11 cellular contexts compared by ENCODE assay signal in genomic region chr9:136364369-136364748, GRCh38. TPM values are rescaled to one million over a fixed set of nuclear protein-coding genes. Genes with fewer than 3 reads are reported as not detected.
DNase-seq lines count a peak whose midpoint lies in the region; ATAC-seq, FAIRE-seq and TF ChIP-seq lines count a peak whose summit lies in the region.
"Had no signal": no experiment of that assay in that cellular context is flagged by ENCODE, and none has a peak within 500 bp of the region (broad histone marks: within the 10 kb centered on the region; RNA-seq: fewer than 3 reads in every experiment).

No MANE protein-coding gene starts in this region.

- H3K27me3 Mint-ChIP-seq in CD8-positive, alpha-beta memory T cell = no peaks in the 10 kb centered on the region
- no peaks in the 10 kb centered on the region for H3K27me3 Mint-ChIP-seq in activated T-helper 2 cell treated with anti-CD3 and anti-CD28 coated beads, Interferon-gamma antibody, Interleukin-2, Interleukin-4, amounts not matched to agents 10 μg/mL and 5 μg/mL and 100 μg/mL, durations not matched to agents 14 hours and 24 hours and 36 hours (ENCODE audit: low read depth)
- H3K27me3 Mint-ChIP-seq in nephron (ENCODE audit: low read depth) = no peaks in the 10 kb centered on the region

- no peaks in the 10 kb centered on the region for H4K20me1 ChIP-seq in hepatocyte (ENCODE audit: insufficient read depth, poor library complexity, severe bottlenecking)

- no peak overlapping the region for H3K4me2 ChIP-seq in hepatocyte

- no peaks in the 10 kb centered on the region for H3K79me2 ChIP-seq in hepatocyte

- H3K4me3 Mint-ChIP-seq in CD8-positive, alpha-beta memory T cell = peak overlapping the region in 4 of 7 donors; percentile 53 to 81 (median 54)
- H3K4me3 Mint-ChIP-seq in activated T-helper 2 cell treated with anti-CD3 and anti-CD28 coated beads, Interferon-gamma antibody, Interleukin-2, Interleukin-4, amounts not matched to agents 10 μg/mL and 5 μg/mL and 100 μg/mL, durations not matched to agents 14 hours and 24 hours and 36 hours (ENCODE audit: low read depth) = peak overlapping the region; percentile 60
- H3K4me3 Mint-ChIP-seq in nephron = peak overlapping the region; percentile 60 to 67 (median 61)
- H3K4me3 Mint-ChIP-seq: mesothelial cell of epicardium had no signal

- peak overlapping the region in 1 of 8 donors; percentile 65 for H3K27ac Mint-ChIP-seq in CD8-positive, alpha-beta memory T cell
- H3K27ac Mint-ChIP-seq in activated T-helper 2 cell treated with anti-CD3 and anti-CD28 coated beads, Interferon-gamma antibody, Interleukin-2, Interleukin-4, amounts not matched to agents 10 μg/mL and 5 μg/mL and 100 μg/mL, durations not matched to agents 14 hours and 24 hours and 36 hours = no peak overlapping the region
- no peak overlapping the region for H3K27ac Mint-ChIP-seq in nephron
- H3K27ac Mint-ChIP-seq: mesothelial cell of epicardium had no signal

- no peak for DNase-seq in CD8-positive, alpha-beta memory T cell
- DNase-seq in HFF-Myc (ENCODE audit: extremely low read depth, low read depth) (no peak), NCI-H2171 treated with DMSO at 0.1 percent for 48 hours (lab: John Stamatoyannopoulos, UW) (no peak), GM19239 (ENCODE audit: insufficient read length, low spot score) (no peak), hepatocyte (ENCODE audit: low spot score) (no peak)
- DNase-seq in activated T-helper 2 cell treated with anti-CD3 and anti-CD28 coated beads, Interferon-gamma antibody, Interleukin-2, Interleukin-4, amounts not matched to agents 10 μg/mL and 5 μg/mL and 100 μg/mL, durations not matched to agents 14 hours and 24 hours and 36 hours (ENCODE audit: low spot score) = no peak

- H3K9me3 ChIP-seq in CD8-positive, alpha-beta memory T cell (ENCODE audit: low read length) = no peaks in the 10 kb centered on the region
- no peaks in the 10 kb centered on the region for H3K9me3 ChIP-seq in hepatocyte (ENCODE audit: low read depth)
- H3K9me3 ChIP-seq: testis had no signal

- no peak overlapping the region for H2AFZ ChIP-seq in hepatocyte

- intact Hi-C loops in activated T-helper 2 cell treated with anti-CD3 and anti-CD28 coated beads, Interferon-gamma antibody, Interleukin-2, Interleukin-4, amounts not matched to agents 10 μg/mL and 5 μg/mL and 100 μg/mL, durations not matched to agents 14 hours and 24 hours and 36 hours (cut with micrococcal nuclease) = no loop called here

- peaks cover 0 to 7% (median 0%) of the 10 kb centered on the region in 3 donors for H3K4me1 Mint-ChIP-seq in CD8-positive, alpha-beta memory T cell
- no peaks in the 10 kb centered on the region for H3K4me1 Mint-ChIP-seq in activated T-helper 2 cell treated with anti-CD3 and anti-CD28 coated beads, Interferon-gamma antibody, Interleukin-2, Interleukin-4, amounts not matched to agents 10 μg/mL and 5 μg/mL and 100 μg/mL, durations not matched to agents 14 hours and 24 hours and 36 hours (ENCODE audit: low read depth)
- no peaks in the 10 kb centered on the region for H3K4me1 Mint-ChIP-seq in nephron

- no peak for ATAC-seq in HG02870 (IDR thresholded peaks at IDR 0.05; ENCODE audit: unreplicated experiment)

- no peaks in the 10 kb centered on the region for H3K9me3 Mint-ChIP-seq in CD8-positive, alpha-beta memory T cell
- no peaks in the 10 kb centered on the region for H3K9me3 Mint-ChIP-seq in activated T-helper 2 cell treated with anti-CD3 and anti-CD28 coated beads, Interferon-gamma antibody, Interleukin-2, Interleukin-4, amounts not matched to agents 10 μg/mL and 5 μg/mL and 100 μg/mL, durations not matched to agents 14 hours and 24 hours and 36 hours
- H3K9me3 Mint-ChIP-seq in nephron = no peaks in the 10 kb centered on the region
- H3K9me3 Mint-ChIP-seq: mesothelial cell of epicardium had no signal

- POLR2A ChIA-PET in CD8-positive, alpha-beta memory T cell (lab: Charles Lee) = interaction anchor here (0.6 to 1.6 kb wide), 2 partner anchors 39 to 823 kb away, joined by 3 to 8 read pairs; no protein-coding TSS in a partner anchor

- CTCF ChIA-PET in CD8-positive, alpha-beta memory T cell (lab: Charles Lee) = interaction anchor here (0.9 to 1.6 kb wide), 6 partner anchors 16 to 102 kb away, joined by 3 to 6 read pairs (median 4); no protein-coding TSS in a partner anchor

- H3K4me1 ChIP-seq in CD8-positive, alpha-beta memory T cell (ENCODE audit: insufficient read depth, low read length) = peaks cover 5% of the 10 kb centered on the region
- H3K4me1 ChIP-seq in hepatocyte (ENCODE audit: insufficient read depth) = peaks cover 6% of the 10 kb centered on the region

- no peaks in the 10 kb centered on the region for H3K27me3 ChIP-seq in CD8-positive, alpha-beta memory T cell (ENCODE audit: insufficient read depth, low read length, poor library complexity, severe bottlenecking)
- no peaks in the 10 kb centered on the region for H3K27me3 ChIP-seq in hepatocyte
- H3K27me3 ChIP-seq: cardiac muscle cell, testis had no signal

- H3K9me2 ChIP-seq in hepatocyte (replicated peaks; ENCODE audit: insufficient read depth) = no peaks in the 10 kb centered on the region

- no peak for FAIRE-seq in GM19239 (lab: Jason Lieb, UNC)

- H3K27ac ChIP-seq in CD8-positive, alpha-beta memory T cell (ENCODE audit: low read depth, low read length) = no peak overlapping the region
- H3K27ac ChIP-seq in hepatocyte = no peak overlapping the region
- H3K27ac ChIP-seq: cardiac muscle cell had no signal

- H3K36me3 ChIP-seq in CD8-positive, alpha-beta memory T cell (ENCODE audit: insufficient read depth, low read length) = no peaks in the 10 kb centered on the region
- no peaks in the 10 kb centered on the region for H3K36me3 ChIP-seq in hepatocyte (replicated peaks; ENCODE audit: insufficient read depth, low read depth)
- H3K36me3 ChIP-seq: cardiac muscle cell had no signal

- TF ChIP-seq CTCF in HFF-Myc (IDR thresholded peaks at IDR 0.05; ENCODE audit: low read depth, low read length, missing control alignments) = no peak
- TF ChIP-seq CTCF in nephron (IDR thresholded peaks at IDR 0.05; ENCODE audit: unreplicated experiment in 3 of 3) = no peak
- TF ChIP-seq CTCF in hepatocyte (IDR thresholded peaks at IDR 0.05; ENCODE audit: poor library complexity) = no peak

- no peak overlapping the region for H3K4me3 ChIP-seq in CD8-positive, alpha-beta memory T cell (ENCODE audit: low read length)
- H3K4me3 ChIP-seq in HFF-Myc (replicated peaks; ENCODE audit: low read depth, low read length) = peak overlapping the region; percentile 50; the same call in 1 of the 2 replicates
- H3K4me3 ChIP-seq in hepatocyte = no peak overlapping the region
- H3K4me3 ChIP-seq: cardiac muscle cell had no signal

- H3K36me3 Mint-ChIP-seq in CD8-positive, alpha-beta memory T cell = peaks cover 0 to 18% (median 0%) of the 10 kb centered on the region in 3 donors
- H3K36me3 Mint-ChIP-seq in activated T-helper 2 cell treated with anti-CD3 and anti-CD28 coated beads, Interferon-gamma antibody, Interleukin-2, Interleukin-4, amounts not matched to agents 10 μg/mL and 5 μg/mL and 100 μg/mL, durations not matched to agents 14 hours and 24 hours and 36 hours (ENCODE audit: low read depth) = peaks cover 9% of the 10 kb centered on the region
- H3K36me3 Mint-ChIP-seq in nephron (ENCODE audit: low read depth) = no peaks in the 10 kb centered on the region
- H3K36me3 Mint-ChIP-seq: mesothelial cell of epicardium had no signal

- WGBS in hepatocyte (ENCODE audit: low lambda C conversion rate, missing lambda C conversion rate) = 95% methylated on average over 25 of the region's 25 CpGs

RNA-seq across cellular contexts. Expression of gene DNLZ, which starts 0.8 kb away (rescaled TPM):
- 10 to 100 TPM; 40.6 to 43.0 TPM for total RNA-seq in CD8-positive, alpha-beta memory T cell
- 65.6 TPM for polyA plus RNA-seq in CD8-positive, alpha-beta memory T cell
- 25.4 and 31.0 TPM in 2 replicates for total RNA-seq in activated T-helper 2 cell treated with anti-CD3 and anti-CD28 coated beads, Interferon-gamma antibody, Interleukin-2, Interleukin-4, amounts not matched to agents 10 μg/mL and 5 μg/mL and 100 μg/mL, durations not matched to agents 14 hours and 24 hours and 36 hours
- total RNA-seq in hepatocyte = 10.4 and 21.5 TPM in 2 replicates
- polyA plus RNA-seq in hepatocyte = 24.3 and 25.3 TPM in 2 replicates

RNA-seq across cellular contexts. Expression of gene CARD9, which starts 9.1 kb away (rescaled TPM):
- 1 to 10 TPM; 1.4 to 1.5 TPM for total RNA-seq in CD8-positive, alpha-beta memory T cell
- polyA plus RNA-seq in CD8-positive, alpha-beta memory T cell = not detected
- 16.2 and 17.6 TPM in 2 replicates for total RNA-seq in activated T-helper 2 cell treated with anti-CD3 and anti-CD28 coated beads, Interferon-gamma antibody, Interleukin-2, Interleukin-4, amounts not matched to agents 10 μg/mL and 5 μg/mL and 100 μg/mL, durations not matched to agents 14 hours and 24 hours and 36 hours
- total RNA-seq in hepatocyte = 0.68 and 0.80 TPM in 2 replicates
- 1.5 and 2.5 TPM in 2 replicates for polyA plus RNA-seq in hepatocyte

RNA-seq across cellular contexts. Expression of gene SNAPC4, which starts 35.6 kb away (rescaled TPM):
- 10 to 100 TPM; 22.1 to 23.6 TPM for total RNA-seq in CD8-positive, alpha-beta memory T cell
- 2.6 TPM for polyA plus RNA-seq in CD8-positive, alpha-beta memory T cell
- 22.7 and 22.9 TPM in 2 replicates for total RNA-seq in activated T-helper 2 cell treated with anti-CD3 and anti-CD28 coated beads, Interferon-gamma antibody, Interleukin-2, Interleukin-4, amounts not matched to agents 10 μg/mL and 5 μg/mL and 100 μg/mL, durations not matched to agents 14 hours and 24 hours and 36 hours
- total RNA-seq in hepatocyte = 5.3 and 10.5 TPM in 2 replicates
- polyA plus RNA-seq in hepatocyte = 6.3 and 8.7 TPM in 2 replicates

RNA-seq across cellular contexts. Expression of gene GPSM1, which starts 37.0 kb away (rescaled TPM):
- 1 to 10 TPM; 6.8 to 7.5 TPM for total RNA-seq in CD8-positive, alpha-beta memory T cell
- 1.7 TPM for polyA plus RNA-seq in CD8-positive, alpha-beta memory T cell
- 24.5 and 25.8 TPM in 2 replicates for total RNA-seq in activated T-helper 2 cell treated with anti-CD3 and anti-CD28 coated beads, Interferon-gamma antibody, Interleukin-2, Interleukin-4, amounts not matched to agents 10 μg/mL and 5 μg/mL and 100 μg/mL, durations not matched to agents 14 hours and 24 hours and 36 hours
- total RNA-seq in hepatocyte = 25.5 and 27.3 TPM in 2 replicates
- polyA plus RNA-seq in hepatocyte = 27.2 and 30.0 TPM in 2 replicates

RNA-seq across cellular contexts. Expression of gene ENTR1, which starts 46.1 kb away (rescaled TPM):
- total RNA-seq in CD8-positive, alpha-beta memory T cell = 10 to 100 TPM; 52.2 to 55.5 TPM
- 13.1 TPM for polyA plus RNA-seq in CD8-positive, alpha-beta memory T cell
- total RNA-seq in activated T-helper 2 cell treated with anti-CD3 and anti-CD28 coated beads, Interferon-gamma antibody, Interleukin-2, Interleukin-4, amounts not matched to agents 10 μg/mL and 5 μg/mL and 100 μg/mL, durations not matched to agents 14 hours and 24 hours and 36 hours = 66.4 and 75.6 TPM in 2 replicates
- total RNA-seq in hepatocyte = 38.2 and 50.1 TPM in 2 replicates
- 33.5 and 43.6 TPM in 2 replicates for polyA plus RNA-seq in hepatocyte
